Comparison of ENCODE assay signal across 27 cellular contexts in the genomic region with DNA sequence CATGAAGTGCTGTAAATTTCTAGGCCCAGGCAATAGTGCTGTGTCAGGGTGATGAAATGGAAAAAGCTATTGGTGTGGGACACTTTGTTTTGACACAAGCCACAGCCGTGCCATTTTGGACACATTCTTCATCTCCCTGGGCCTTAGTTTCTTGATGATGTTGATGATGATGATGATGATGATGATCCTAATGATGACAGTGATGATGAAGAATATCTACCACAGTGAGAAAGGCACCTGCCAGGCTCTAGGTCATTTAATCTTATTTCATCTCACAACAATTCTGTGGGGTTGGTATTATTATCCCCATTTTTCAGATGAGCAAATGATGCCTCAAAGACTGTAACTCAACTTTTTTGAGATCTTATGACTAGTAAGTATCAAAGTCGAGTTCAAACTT.
"Had no signal": no experiment of that assay in that cellular context is flagged by ENCODE, and none has a peak within 500 bp of the region (broad histone marks: within the 10 kb centered on the region; RNA-seq: fewer than 3 reads in every experiment).

No MANE protein-coding gene starts in this region.

- H3K4me3 ChIP-seq: colonic mucosa, coronary artery, dorsolateral prefrontal cortex, esophagus muscularis mucosa, esophagus squamous epithelium, gastrocnemius medialis, gastroesophageal sphincter, heart left ventricle, heart right ventricle, hepatocyte had no signal

- H2AFZ ChIP-seq: hepatocyte had no signal

- H3K4me1 ChIP-seq: colonic mucosa, esophagus squamous epithelium, foreskin keratinocyte, gastrocnemius medialis, heart left ventricle, heart right ventricle had no signal

- H3K9me3 ChIP-seq: colonic mucosa, esophagus muscularis mucosa, esophagus squamous epithelium, gastrocnemius medialis, gastroesophageal sphincter, heart left ventricle, heart right ventricle had no signal

- H3K27me3 ChIP-seq: colonic mucosa, esophagus muscularis mucosa, esophagus squamous epithelium, foreskin keratinocyte, gastrocnemius medialis, gastroesophageal sphincter, heart left ventricle, heart right ventricle, hepatocyte had no signal

- H3K36me3 ChIP-seq: colonic mucosa, esophagus muscularis mucosa, esophagus squamous epithelium, gastrocnemius medialis, gastroesophageal sphincter, heart left ventricle, heart right ventricle had no signal

- ATAC-seq: effector memory CD8-positive, alpha-beta T cell; esophagus mucosa; gastrocnemius medialis; gastroesophageal sphincter; heart left ventricle; heart right ventricle had no signal

- FAIRE-seq: endometrium, endothelial cell of umbilical vein, frontal cortex had no signal

- H3K79me2 ChIP-seq: hepatocyte had no signal

- H3K4me2 ChIP-seq: hepatocyte had no signal

- DNase-seq: colonic mucosa; cortex of kidney; dermis blood vessel endothelial cell; dorsolateral prefrontal cortex; effector CD4-positive, alpha-beta T cell; effector CD8-positive, alpha-beta T cell; effector memory CD4-positive, alpha-beta T cell; effector memory CD8-positive, alpha-beta T cell; endodermal cell; erythroblast; esophagus squamous epithelium; foreskin melanocyte; gastrocnemius medialis; glutamatergic neuron; head of caudate nucleus; heart left ventricle; heart right ventricle had no signal

- H3K27ac ChIP-seq: colonic mucosa, coronary artery, dorsolateral prefrontal cortex, epithelial cell of prostate, esophagus muscularis mucosa, esophagus squamous epithelium, foreskin keratinocyte, gastrocnemius medialis, gastroesophageal sphincter, heart left ventricle, heart right ventricle, hepatocyte had no signal
